8 cellular contexts compared by ENCODE assay signal in genomic region chr16:2776500-2777139, GRCh38. TPM values are rescaled to one million over a fixed set of nuclear protein-coding genes. Genes with fewer than 3 reads are reported as not detected.
DNase-seq lines count a peak whose midpoint lies in the region; ATAC-seq, FAIRE-seq and TF ChIP-seq lines count a peak whose summit lies in the region.

No MANE protein-coding gene starts in this region.

- H3K27ac Mint-ChIP-seq in Calu3 (ENCODE audit: unreplicated experiment), result peak overlapping the region; percentile 89
- H3K27ac Mint-ChIP-seq in activated naive CD8-positive, alpha-beta T cell treated with anti-CD3 and anti-CD28 coated beads for 36 hours, result peak overlapping the region; percentile 86

- FAIRE-seq in small intestine (lab: Jason Lieb, UNC), result no peak

- intact Hi-C loops in Calu3 (cut with micrococcal nuclease; ENCODE audit: unreplicated experiment), result loop anchor here (5.0 kb wide), 2 partner anchors 46 to 61 kb away; no protein-coding TSS in a partner anchor

- ATAC-seq in GM21360 (IDR thresholded peaks at IDR 0.05; ENCODE audit: unreplicated experiment), result peak; percentile 35

- under 1% methylated on average over 72 of the region's 72 CpGs for WGBS in HUES64
- 0 to 1% (median 0%) methylated on average over 60 to 72 of the region's 72 CpGs for WGBS in small intestine, 3 donors

- TF ChIP-seq CTCF in Calu3 (IDR thresholded peaks at IDR 0.05; ENCODE audit: unreplicated experiment), result no peak

- H3K4me3 Mint-ChIP-seq in Calu3 (ENCODE audit: low read depth, unreplicated experiment), result peak overlapping the region; percentile 93
- peak overlapping the region; percentile 96 for H3K4me3 Mint-ChIP-seq in activated naive CD8-positive, alpha-beta T cell treated with anti-CD3 and anti-CD28 coated beads for 36 hours

- peak overlapping the region; percentile 73; the same call in 1 of the 2 replicates for H3K27ac ChIP-seq in HUES64 (ENCODE audit: low read depth, low read length)
- H3K27ac ChIP-seq in small intestine (ENCODE audit: low read depth in 1 of 2, low read length in 1 of 2), result peak overlapping the region; percentile 62 to 77

- H3K9me3 ChIP-seq in HUES64 (ENCODE audit: insufficient read depth, low read depth, low read length) (no peaks in the 10 kb centered on the region), small intestine (ENCODE audit: control insufficient read depth, low read depth) (no peaks in the 10 kb centered on the region)

- peaks cover 73% of the 10 kb centered on the region for H3K36me3 Mint-ChIP-seq in Calu3 (ENCODE audit: insufficient read depth, unreplicated experiment)
- H3K36me3 Mint-ChIP-seq in activated naive CD8-positive, alpha-beta T cell treated with anti-CD3 and anti-CD28 coated beads for 36 hours, result peaks cover 18% of the 10 kb centered on the region

- peak overlapping the region; percentile 94 for H3K4me3 ChIP-seq in HUES64 (ENCODE audit: low read length)
- peak overlapping the region; percentile 90 for H3K4me3 ChIP-seq in iPS-11a (ENCODE audit: low read depth, low read length)
- peak overlapping the region; percentile 61 to 98 for H3K4me3 ChIP-seq in small intestine (ENCODE audit: low read depth in 1 of 2, low read length in 2 of 2)

- H3K4me1 Mint-ChIP-seq in Calu3 (ENCODE audit: low read depth, unreplicated experiment), result peaks cover 23% of the 10 kb centered on the region
- H3K4me1 Mint-ChIP-seq in activated naive CD8-positive, alpha-beta T cell treated with anti-CD3 and anti-CD28 coated beads for 36 hours, result peaks cover 30% of the 10 kb centered on the region

- H3K9ac ChIP-seq in HUES64 (ENCODE audit: low read depth, low read length), result peak overlapping the region; percentile 95

- H3K27me3 Mint-ChIP-seq in Calu3 (ENCODE audit: unreplicated experiment), result no peaks in the 10 kb centered on the region
- no peaks in the 10 kb centered on the region for H3K27me3 Mint-ChIP-seq in activated naive CD8-positive, alpha-beta T cell treated with anti-CD3 and anti-CD28 coated beads for 36 hours

- H3K27me3 ChIP-seq in HUES64 (ENCODE audit: insufficient read depth, low read length) (no peaks in the 10 kb centered on the region), small intestine (ENCODE audit: control insufficient read depth in 2 of 2, insufficient read depth in 2 of 2, low read length in 2 of 2) (no peaks in the 10 kb centered on the region)

- H3K36me3 ChIP-seq in HUES64 (ENCODE audit: insufficient read depth, low read length) (peaks cover 42% of the 10 kb centered on the region), small intestine (ENCODE audit: control insufficient read depth in 2 of 2, insufficient read depth in 2 of 2, low read length in 2 of 2) (no peaks in the 10 kb centered on the region)

- H3K4me1 ChIP-seq in HUES64 (ENCODE audit: insufficient read depth, low read length), result 0 out of 2 replicates have a peak, but pooled peaks cover 8% of the 10 kb centered on the region
- peaks cover 0 to 3% of the 10 kb centered on the region in 2 donors for H3K4me1 ChIP-seq in small intestine (ENCODE audit: control insufficient read depth in 2 of 2, insufficient read depth in 1 of 2, low read depth in 1 of 2, low read length in 1 of 2)

- H3K9me3 Mint-ChIP-seq in Calu3 (ENCODE audit: low read depth, unreplicated experiment), result no peaks in the 10 kb centered on the region
- H3K9me3 Mint-ChIP-seq in activated naive CD8-positive, alpha-beta T cell treated with anti-CD3 and anti-CD28 coated beads for 36 hours, result no peaks in the 10 kb centered on the region

- DNase-seq in Calu3 (no peak), small intestine (no peak), SHP77 treated with DMSO at 0.1 percent for 48 hours (lab: John Stamatoyannopoulos, UW) (no peak), NOMO-1 (lab: John Stamatoyannopoulos, UW; ENCODE audit: unreplicated experiment in 2 of 2) (no peak)
- peak; percentile 61 for DNase-seq in activated naive CD8-positive, alpha-beta T cell treated with anti-CD3 and anti-CD28 coated beads for 36 hours

- CTCF ChIA-PET in Calu3 (lab: Charles Lee), result interaction anchor here (0.7 to 1.2 kb wide), 4 partner anchors 8 to 91 kb away, joined by 3 read pairs; no protein-coding TSS in a partner anchor

- no TSS peak for BruUV-seq in Calu3 (replicated peaks; lab: Mats Ljungman, UMichigan)

RNA-seq across cellular contexts. Expression of gene ELOB, which starts 0.5 kb away (rescaled TPM):
- total RNA-seq in Calu3 (2022), result 269 TPM in 2 replicates
- 208 TPM for polyA plus RNA-seq in HUES64 (2013, experiment 1 of 2)
- polyA plus RNA-seq in HUES64 (2013, experiment 2 of 2), result 201 TPM
- total RNA-seq in activated naive CD8-positive, alpha-beta T cell treated with anti-CD3 and anti-CD28 coated beads for 36 hours, result 100 to 1,000 TPM; 267 to 291 TPM
- 100 to 1,000 TPM; 376 to 718 (median 417) TPM for polyA plus RNA-seq in small intestine

RNA-seq across cellular contexts. Expression of gene PRSS33, which starts 10.7 kb away (rescaled TPM):
- total RNA-seq in Calu3 (2022), result 7.9 and 13.2 TPM in 2 replicates
- not detected for polyA plus RNA-seq in HUES64 (2013, experiment 1 of 2)
- polyA plus RNA-seq in HUES64 (2013, experiment 2 of 2), result 0.51 TPM
- under 1 TPM; 0.40 to 0.54 TPM for total RNA-seq in activated naive CD8-positive, alpha-beta T cell treated with anti-CD3 and anti-CD28 coated beads for 36 hours
- not detected for polyA plus RNA-seq in small intestine

RNA-seq across cellular contexts. Expression of gene PRSS41, which starts 21.6 kb away (rescaled TPM):
- not detected in 2 replicates for total RNA-seq in Calu3 (2022)
- polyA plus RNA-seq in HUES64 (2013, experiment 1 of 2), result not detected
- polyA plus RNA-seq in HUES64 (2013, experiment 2 of 2), result not detected
- not detected for total RNA-seq in activated naive CD8-positive, alpha-beta T cell treated with anti-CD3 and anti-CD28 coated beads for 36 hours
- not detected for polyA plus RNA-seq in small intestine

RNA-seq across cellular contexts. Expression of gene SRRM2, which starts 24.2 kb away (rescaled TPM):
- total RNA-seq in Calu3 (2022), result 870 and 905 TPM in 2 replicates
- polyA plus RNA-seq in HUES64 (2013, experiment 1 of 2), result 298 TPM
- polyA plus RNA-seq in HUES64 (2013, experiment 2 of 2), result 286 TPM
- total RNA-seq in activated naive CD8-positive, alpha-beta T cell treated with anti-CD3 and anti-CD28 coated beads for 36 hours, result 100 to 1,000 TPM; 460 to 507 TPM
- 100 to 1,000 TPM; 329 to 655 (median 391) TPM for polyA plus RNA-seq in small intestine

RNA-seq across cellular contexts. Expression of gene PRSS21, which starts 40.4 kb away (rescaled TPM):
- total RNA-seq in Calu3 (2022), result not detected in 2 replicates
- polyA plus RNA-seq in HUES64 (2013, experiment 1 of 2), result not detected
- polyA plus RNA-seq in HUES64 (2013, experiment 2 of 2), result not detected
- 10 to 100 TPM; 11.2 to 13.1 TPM for total RNA-seq in activated naive CD8-positive, alpha-beta T cell treated with anti-CD3 and anti-CD28 coated beads for 36 hours
- polyA plus RNA-seq in small intestine, result under 1 TPM in 1 of 3 donors, not detected in 2; 0.19 TPM
